Comparison of ENCODE assay signal across 8 cellular contexts in the genomic region with DNA sequence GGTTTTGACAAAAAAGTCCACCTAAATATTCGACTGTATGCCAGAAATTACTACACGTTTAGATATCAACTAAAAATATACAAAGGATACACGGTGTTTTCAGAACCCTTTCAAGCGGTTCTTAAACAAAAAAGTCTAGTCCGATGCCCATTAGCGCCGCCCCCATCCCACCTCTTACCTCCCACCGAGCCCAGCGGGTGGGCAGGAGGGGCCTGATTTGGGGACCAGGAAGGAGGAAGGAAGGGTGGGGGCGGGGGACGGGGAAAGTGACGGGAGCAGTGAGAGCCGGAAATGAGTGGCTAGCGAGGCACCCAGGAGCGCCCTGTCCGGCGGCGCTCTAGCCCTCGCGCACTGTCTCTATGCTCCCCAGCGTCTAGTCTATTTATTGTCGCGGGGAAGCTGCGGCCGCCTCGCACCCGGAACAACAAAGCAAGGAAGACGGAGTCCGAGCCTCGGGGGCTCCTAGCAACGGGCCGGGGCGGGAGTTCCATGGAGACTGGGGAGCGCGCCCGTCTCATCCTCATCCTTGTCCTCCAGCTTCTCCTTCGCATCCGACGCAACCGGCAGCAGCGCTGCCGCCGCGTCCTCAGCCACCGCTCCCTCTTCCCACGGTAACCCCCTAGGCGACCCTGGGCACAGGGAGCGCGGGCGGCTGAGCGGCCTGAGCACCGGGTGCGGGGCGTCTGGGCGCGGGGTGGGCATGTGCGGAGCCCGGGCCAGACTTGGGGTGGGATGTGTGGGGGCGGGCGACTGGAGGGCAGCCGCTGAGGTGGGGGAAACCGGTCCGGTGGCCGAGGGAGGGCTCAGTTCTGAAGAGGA. TPM values are rescaled to one million over a fixed set of nuclear protein-coding genes. Genes with fewer than 3 reads are reported as not detected.
A peak's percentile ranks its signal among the peaks of the same experiment; 100 is the strongest.
DNase-seq lines count a peak whose midpoint lies in the region; ATAC-seq and TF ChIP-seq lines count a peak whose summit lies in the region.

Gene TBPL1, plus strand, starts transcription at position 410 of the 819 bp plus-strand sequence. CDS start 26,902 bp downstream, outside the sequence.

- H3K4me3 ChIP-seq in coronary artery = peak within 1 kb of the TSS; percentile 93

- H3K27ac ChIP-seq in coronary artery = peak within 1 kb of the TSS; percentile 94 to 95

- no peaks in the 10 kb centered on the region for H3K27me3 Mint-ChIP-seq in activated CD4-positive, alpha-beta T cell treated with anti-CD3 and anti-CD28 coated beads, Interleukin-2, amount 10 ng/mL, durations not matched to agents 7 days and 5 days

- peak; percentile 81 for ATAC-seq in GM19328 (IDR thresholded peaks at IDR 0.05; ENCODE audit: unreplicated experiment)
- ATAC-seq in HG03469 (IDR thresholded peaks at IDR 0.05; ENCODE audit: unreplicated experiment) = peak; percentile 87

- H3K9me3 Mint-ChIP-seq in activated CD4-positive, alpha-beta T cell treated with anti-CD3 and anti-CD28 coated beads, Interleukin-2, amount 10 ng/mL, durations not matched to agents 7 days and 5 days = no peaks in the 10 kb centered on the region

- H3K4me1 Mint-ChIP-seq in activated CD4-positive, alpha-beta T cell treated with anti-CD3 and anti-CD28 coated beads, Interleukin-2, amount 10 ng/mL, durations not matched to agents 7 days and 5 days = peaks cover 41% of the 10 kb centered on the region

- H3K27ac Mint-ChIP-seq in activated CD4-positive, alpha-beta T cell treated with anti-CD3 and anti-CD28 coated beads, Interleukin-2, amount 10 ng/mL, durations not matched to agents 7 days and 5 days = peak within 1 kb of the TSS; percentile 90

- DNase-seq in C1 segment of cervical spinal cord (lab: John Stamatoyannopoulos, UW) (peak; percentile 66 to 97 (median 93)), NCI-H526 (lab: John Stamatoyannopoulos, UW) (peak; percentile 95 to 98), coronary artery (ENCODE audit: low spot score) (peak; percentile 97), left kidney (ENCODE audit: low read depth, low spot score) (peak; percentile 99)
- DNase-seq in activated CD4-positive, alpha-beta T cell treated with anti-CD3 and anti-CD28 coated beads, Interleukin-2, amount 10 ng/mL, durations not matched to agents 7 days and 5 days = peak; percentile 89
- DNase-seq in stimulated activated CD4-positive, alpha-beta T cell treated with anti-CD3 and anti-CD28 coated beads, Interleukin-1b, Interleukin-23, amount 100 ng/mL, for 48 hours = peak; percentile 89

- TF ChIP-seq CTCF in coronary artery (IDR thresholded peaks at IDR 0.05) = no peak

- POLR2A ChIA-PET in activated CD4-positive, alpha-beta T cell treated with anti-CD3 and anti-CD28 coated beads, Interleukin-2, amount 10 ng/mL, durations not matched to agents 7 days and 5 days (lab: Charles Lee) = no interaction called here

- CTCF ChIA-PET in activated CD4-positive, alpha-beta T cell treated with anti-CD3 and anti-CD28 coated beads, Interleukin-2, amount 10 ng/mL, durations not matched to agents 7 days and 5 days (lab: Charles Lee) = interaction anchor here (1.4 to 1.6 kb wide), 5 partner anchors 9 to 111 kb away, joined by 3 to 7 read pairs (median 4); no protein-coding TSS in a partner anchor

- no peaks in the 10 kb centered on the region for H3K36me3 Mint-ChIP-seq in activated CD4-positive, alpha-beta T cell treated with anti-CD3 and anti-CD28 coated beads, Interleukin-2, amount 10 ng/mL, durations not matched to agents 7 days and 5 days (ENCODE audit: low read depth)

- peak within 1 kb of the TSS; percentile 94 for H3K4me3 Mint-ChIP-seq in activated CD4-positive, alpha-beta T cell treated with anti-CD3 and anti-CD28 coated beads, Interleukin-2, amount 10 ng/mL, durations not matched to agents 7 days and 5 days

RNA-seq across cellular contexts. Expression of gene TBPL1, which starts in this region (rescaled TPM):
- 10 to 100 TPM; 26.0 to 34.9 TPM for total RNA-seq in activated CD4-positive, alpha-beta T cell treated with anti-CD3 and anti-CD28 coated beads, Interleukin-2, amount 10 ng/mL, durations not matched to agents 7 days and 5 days

Comparison
In these comparisons a context has a peak if more than half of its experiments do, and no peak if none do; other contexts are left out.
1. Peak in every context shown above with its lines: DNase-seq, ATAC-seq, H3K4me3 ChIP-seq and H3K27ac ChIP-seq.